In the genomic region with DNA sequence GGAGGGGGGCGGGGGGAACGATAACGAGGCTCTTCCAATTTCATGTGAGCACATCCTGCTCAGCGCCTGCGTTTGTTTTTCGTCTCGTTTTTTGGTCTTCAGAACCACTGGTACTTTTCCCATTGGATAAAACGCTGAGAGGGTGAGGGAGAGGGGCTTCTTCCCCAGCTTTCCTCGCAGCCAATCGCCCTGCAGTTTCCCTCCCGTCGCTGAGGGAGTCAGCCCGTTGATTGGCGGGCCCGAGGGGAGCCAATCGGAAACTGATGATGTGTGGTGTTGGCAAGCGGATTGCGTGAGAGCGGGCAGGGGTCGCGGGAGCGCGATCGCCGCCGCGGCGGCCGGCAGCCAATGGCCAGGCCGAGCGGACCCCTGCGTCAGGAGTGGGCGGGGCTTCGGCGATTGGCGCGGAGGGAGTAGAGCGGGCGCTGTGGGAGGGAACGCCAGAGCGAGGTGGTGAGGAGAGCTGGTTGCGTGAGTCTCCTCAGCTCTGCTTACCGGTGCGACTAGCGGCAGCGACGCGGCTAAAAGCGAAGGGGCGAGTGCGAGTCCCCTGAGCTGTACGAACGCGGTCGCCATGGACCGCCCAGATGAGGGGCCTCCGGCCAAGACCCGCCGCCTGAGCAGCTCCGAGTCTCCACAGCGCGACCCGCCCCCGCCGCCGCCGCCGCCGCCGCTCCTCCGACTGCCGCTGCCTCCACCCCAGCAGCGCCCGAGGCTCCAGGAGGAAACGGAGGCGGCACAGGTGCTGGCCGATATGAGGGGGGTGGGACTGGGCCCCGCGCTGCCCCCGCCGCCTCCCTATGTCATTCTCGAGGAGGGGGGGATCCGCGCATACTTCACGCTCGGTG, we compare ENCODE assay signal across 1 cellular context.
A peak's percentile ranks its signal among the peaks of the same experiment; 100 is the strongest.
TF ChIP-seq lines count a peak whose summit lies in the region.

A gene (plus strand): TSS at position 443 of the 848 bp plus-strand sequence. CDS start 132 bp downstream, at position 575.

TF ChIP-seq in SK-N-SH, 30 proteins besides CTCF, POLR2A, EP300 and RAD21 (continued from another document):
- TF ChIP-seq, protein P1, sequence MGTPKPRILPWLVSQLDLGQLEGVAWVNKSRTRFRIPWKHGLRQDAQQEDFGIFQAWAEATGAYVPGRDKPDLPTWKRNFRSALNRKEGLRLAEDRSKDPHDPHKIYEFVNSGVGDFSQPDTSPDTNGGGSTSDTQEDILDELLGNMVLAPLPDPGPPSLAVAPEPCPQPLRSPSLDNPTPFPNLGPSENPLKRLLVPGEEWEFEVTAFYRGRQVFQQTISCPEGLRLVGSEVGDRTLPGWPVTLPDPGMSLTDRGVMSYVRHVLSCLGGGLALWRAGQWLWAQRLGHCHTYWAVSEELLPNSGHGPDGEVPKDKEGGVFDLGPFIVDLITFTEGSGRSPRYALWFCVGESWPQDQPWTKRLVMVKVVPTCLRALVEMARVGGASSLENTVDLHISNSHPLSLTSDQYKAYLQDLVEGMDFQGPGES (IDR thresholded peaks at IDR 0.05; ENCODE audit: low read depth, low read length), result peak; percentile 28; the same call in 1 of the 2 replicates
- TF ChIP-seq RFX5 (IDR thresholded peaks at IDR 0.05; ENCODE audit: low read length), result peak; percentile 99
- no peak for TF ChIP-seq TEAD4 (IDR thresholded peaks at IDR 0.05; ENCODE audit: borderline replicate concordance, insufficient read depth)
- no peak for TF ChIP-seq EZH2phosphoT487 (IDR thresholded peaks at IDR 0.05; ENCODE audit: borderline replicate concordance, low read depth)
- TF ChIP-seq JUND (IDR thresholded peaks at IDR 0.05), result no peak
- TF ChIP-seq SMC3 (IDR thresholded peaks at IDR 0.05; ENCODE audit: low read depth, low read length), result no peak
- TF ChIP-seq, protein P2, sequence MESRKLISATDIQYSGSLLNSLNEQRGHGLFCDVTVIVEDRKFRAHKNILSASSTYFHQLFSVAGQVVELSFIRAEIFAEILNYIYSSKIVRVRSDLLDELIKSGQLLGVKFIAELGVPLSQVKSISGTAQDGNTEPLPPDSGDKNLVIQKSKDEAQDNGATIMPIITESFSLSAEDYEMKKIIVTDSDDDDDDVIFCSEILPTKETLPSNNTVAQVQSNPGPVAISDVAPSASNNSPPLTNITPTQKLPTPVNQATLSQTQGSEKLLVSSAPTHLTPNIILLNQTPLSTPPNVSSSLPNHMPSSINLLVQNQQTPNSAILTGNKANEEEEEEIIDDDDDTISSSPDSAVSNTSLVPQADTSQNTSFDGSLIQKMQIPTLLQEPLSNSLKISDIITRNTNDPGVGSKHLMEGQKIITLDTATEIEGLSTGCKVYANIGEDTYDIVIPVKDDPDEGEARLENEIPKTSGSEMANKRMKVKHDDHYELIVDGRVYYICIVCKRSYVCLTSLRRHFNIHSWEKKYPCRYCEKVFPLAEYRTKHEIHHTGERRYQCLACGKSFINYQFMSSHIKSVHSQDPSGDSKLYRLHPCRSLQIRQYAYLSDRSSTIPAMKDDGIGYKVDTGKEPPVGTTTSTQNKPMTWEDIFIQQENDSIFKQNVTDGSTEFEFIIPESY (IDR thresholded peaks at IDR 0.05; ENCODE audit: borderline replicate concordance, low read depth), result no peak
- TF ChIP-seq, protein P3, sequence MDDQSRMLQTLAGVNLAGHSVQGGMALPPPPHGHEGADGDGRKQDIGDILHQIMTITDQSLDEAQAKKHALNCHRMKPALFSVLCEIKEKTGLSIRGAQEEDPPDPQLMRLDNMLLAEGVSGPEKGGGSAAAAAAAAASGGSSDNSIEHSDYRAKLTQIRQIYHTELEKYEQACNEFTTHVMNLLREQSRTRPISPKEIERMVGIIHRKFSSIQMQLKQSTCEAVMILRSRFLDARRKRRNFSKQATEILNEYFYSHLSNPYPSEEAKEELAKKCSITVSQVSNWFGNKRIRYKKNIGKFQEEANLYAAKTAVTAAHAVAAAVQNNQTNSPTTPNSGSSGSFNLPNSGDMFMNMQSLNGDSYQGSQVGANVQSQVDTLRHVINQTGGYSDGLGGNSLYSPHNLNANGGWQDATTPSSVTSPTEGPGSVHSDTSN (IDR thresholded peaks at IDR 0.05), result peak; percentile 71
- TF ChIP-seq, protein P4, sequence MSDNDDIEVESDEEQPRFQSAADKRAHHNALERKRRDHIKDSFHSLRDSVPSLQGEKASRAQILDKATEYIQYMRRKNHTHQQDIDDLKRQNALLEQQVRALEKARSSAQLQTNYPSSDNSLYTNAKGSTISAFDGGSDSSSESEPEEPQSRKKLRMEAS (IDR thresholded peaks at IDR 0.05; ENCODE audit: low read depth), result 0 out of 2 replicates have a peak, but pooled peaks have one; percentile 28
